Comparison of ENCODE assay signal across 34 cellular contexts in the genomic region with DNA sequence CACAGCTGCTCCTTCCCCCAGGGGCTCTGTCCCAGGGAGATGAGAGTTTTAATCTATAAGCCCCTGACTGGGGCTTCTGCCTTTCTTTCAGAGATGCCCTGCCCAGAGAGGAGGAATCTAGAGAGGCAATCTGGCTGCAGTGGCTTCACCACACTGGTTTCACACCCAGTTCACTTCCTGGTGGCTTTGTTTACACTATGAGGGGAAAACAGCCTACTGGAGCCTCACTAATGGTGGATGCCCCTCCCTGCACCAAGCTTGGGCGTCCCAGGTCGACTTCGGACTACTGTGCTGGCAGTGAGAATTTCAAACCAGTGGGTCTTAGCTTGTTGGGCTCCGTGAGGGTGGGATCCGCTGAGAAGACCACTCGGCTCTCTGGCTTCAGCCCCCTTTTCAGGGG. TPM values are rescaled to one million over a fixed set of nuclear protein-coding genes. Genes with fewer than 3 reads are reported as not detected.
"Had no signal": no experiment of that assay in that cellular context is flagged by ENCODE, and none has a peak within 500 bp of the region (broad histone marks: within the 10 kb centered on the region; RNA-seq: fewer than 3 reads in every experiment).

No MANE protein-coding gene starts in this region.

- H3K4me3 Mint-ChIP-seq: immature natural killer cell; mesothelial cell of epicardium; naive thymus-derived CD4-positive, alpha-beta T cell; natural killer cell treated with Interleukin-12 subunit alpha and Interleukin-12 subunit beta and Interleukin-15 and Interleukin-18, amount 100 ng/mL, for 72 hours; stimulated activated naive B cell treated with anti-CD40 and anti-IgM and Interleukin-4, amounts not matched to agents 10 μg/mL and 1 μg/mL and 100 μg/mL, for 72 hours had no signal

- H3K27me3 Mint-ChIP-seq: progenitor cell of endocrine pancreas had no signal

- H3K4me1 ChIP-seq: heart left ventricle, left ventricle myocardium inferior, stomach, testis, thyroid gland, transverse colon, upper lobe of right lung had no signal

- H3K36me3 Mint-ChIP-seq: immature natural killer cell; mesothelial cell of epicardium; stimulated activated naive B cell treated with anti-CD40 and anti-IgM and Interleukin-4, amounts not matched to agents 10 μg/mL and 1 μg/mL and 100 μg/mL, for 72 hours had no signal

- H3K36me3 ChIP-seq: heart left ventricle, left ventricle myocardium inferior, ovary, stomach, thyroid gland, transverse colon, upper lobe of right lung had no signal

- H3K4me3 ChIP-seq: heart left ventricle, left ventricle myocardium inferior, lung, ovary, stomach, testis, thyroid gland, transverse colon, upper lobe of right lung had no signal

- H3K27ac Mint-ChIP-seq: immature natural killer cell; mesothelial cell of epicardium; naive thymus-derived CD4-positive, alpha-beta T cell; natural killer cell treated with Interleukin-12 subunit alpha and Interleukin-12 subunit beta and Interleukin-15 and Interleukin-18, amount 100 ng/mL, for 72 hours; progenitor cell of endocrine pancreas; stimulated activated naive B cell treated with anti-CD40 and anti-IgM and Interleukin-4, amounts not matched to agents 10 μg/mL and 1 μg/mL and 100 μg/mL, for 72 hours had no signal

- DNase-seq: heart left ventricle; hypothalamus; immature natural killer cell; kidney; left ventricle myocardium inferior; mesendoderm; naive thymus-derived CD4-positive, alpha-beta T cell; ovary; retina; stimulated activated CD4-positive, alpha-beta T cell treated with anti-CD3 and anti-CD28 coated beads, Interleukin-12 subunit alpha, Interleukin-12 subunit beta, amount 100 ng/mL, for 4 hours; stimulated activated CD4-positive, alpha-beta T cell treated with anti-CD3 and anti-CD28 coated beads, Interleukin-15, amount 100 ng/mL, for 24 hours; stimulated activated CD4-positive, alpha-beta T cell treated with anti-CD3 and anti-CD28 coated beads, Interleukin-2, amount 100 ng/mL, for 24 hours; stimulated activated CD4-positive, alpha-beta T cell treated with anti-CD3 and anti-CD28 coated beads, Interleukin-4, amount 100 ng/mL, for 1 hour; stimulated activated naive B cell treated with anti-CD40 and anti-IgM and Interleukin-4, amounts not matched to agents 10 μg/mL and 1 μg/mL and 100 μg/mL, for 72 hours; stimulated activated naive CD8-positive, alpha-beta T cell treated with anti-CD3 and anti-CD28 coated beads, Interleukin-15, Interleukin-2, amounts not matched to agents 100 U/mL and 50 U/mL, for 24 hours; stomach; testis; thyroid gland; transverse colon; upper lobe of right lung had no signal

- ATAC-seq: heart left ventricle; naive thymus-derived CD4-positive, alpha-beta T cell; natural killer cell treated with Interleukin-12 subunit alpha and Interleukin-12 subunit beta and Interleukin-15 and Interleukin-18, amount 100 ng/mL, for 72 hours; right cardiac atrium; stimulated activated naive B cell treated with anti-CD40 and anti-IgM and Interleukin-4, amounts not matched to agents 10 μg/mL and 1 μg/mL and 100 μg/mL, for 72 hours; stimulated activated naive CD8-positive, alpha-beta T cell treated with anti-CD3 and anti-CD28 coated beads, Interleukin-15, Interleukin-2, amounts not matched to agents 100 U/mL and 50 U/mL, for 24 hours; upper lobe of right lung had no signal

- H3K27me3 ChIP-seq: heart left ventricle, ovary, stomach, testis, thyroid gland, transverse colon, upper lobe of right lung had no signal

- FAIRE-seq: islet of Langerhans, kidney, urothelium cell line had no signal

- H3K9me3 ChIP-seq: ovary, stomach, testis, thyroid gland, transverse colon, upper lobe of right lung had no signal

- H3K4me1 Mint-ChIP-seq: immature natural killer cell; mesothelial cell of epicardium; naive thymus-derived CD4-positive, alpha-beta T cell; stimulated activated naive B cell treated with anti-CD40 and anti-IgM and Interleukin-4, amounts not matched to agents 10 μg/mL and 1 μg/mL and 100 μg/mL, for 72 hours had no signal

- H3K27ac ChIP-seq: heart left ventricle, left ventricle myocardium inferior, ovary, stomach, testis, thyroid gland, transverse colon, upper lobe of right lung had no signal

RNA-seq across cellular contexts. Expression of a gene that starts 21.5 kb away (rescaled TPM):
- total RNA-seq: left ventricle myocardium inferior; lower leg skin; naive thymus-derived CD4-positive, alpha-beta T cell; natural killer cell treated with Interleukin-12 subunit alpha and Interleukin-12 subunit beta and Interleukin-15 and Interleukin-18, amount 100 ng/mL, for 72 hours; omental fat pad; thyroid gland had no signal
- polyA plus RNA-seq: immature natural killer cell; naive thymus-derived CD4-positive, alpha-beta T cell; neural cell had no signal

RNA-seq across cellular contexts. Expression of a gene that starts 23.9 kb away (rescaled TPM):
- total RNA-seq: heart left ventricle; left ventricle myocardium inferior; mesothelial cell of epicardium; mononuclear cell; myocyte; naive thymus-derived CD4-positive, alpha-beta T cell; natural killer cell treated with Interleukin-12 subunit alpha and Interleukin-12 subunit beta and Interleukin-15 and Interleukin-18, amount 100 ng/mL, for 72 hours; omental fat pad; progenitor cell of endocrine pancreas; pulmonary artery endothelial cell; right cardiac atrium; skeletal muscle tissue; testis; upper lobe of right lung had no signal
- polyA plus RNA-seq: heart left ventricle; immature natural killer cell; naive thymus-derived CD4-positive, alpha-beta T cell; neural cell; right cardiac atrium had no signal

RNA-seq across cellular contexts. Expression of a gene that starts 39.1 kb away (rescaled TPM):
- total RNA-seq: heart left ventricle; kidney; left ventricle myocardium inferior; lower leg skin; mesothelial cell of epicardium; myocyte; naive thymus-derived CD4-positive, alpha-beta T cell; natural killer cell treated with Interleukin-12 subunit alpha and Interleukin-12 subunit beta and Interleukin-15 and Interleukin-18, amount 100 ng/mL, for 72 hours; omental fat pad; progenitor cell of endocrine pancreas; right cardiac atrium; skeletal muscle tissue; thyroid gland had no signal
- polyA plus RNA-seq: heart left ventricle; immature natural killer cell; naive thymus-derived CD4-positive, alpha-beta T cell; neural cell; right cardiac atrium had no signal

RNA-seq across cellular contexts. Expression of a gene that starts 55.3 kb away (rescaled TPM):
- total RNA-seq: kidney; left ventricle myocardium inferior; mesothelial cell of epicardium; mononuclear cell; myocyte; naive thymus-derived CD4-positive, alpha-beta T cell; natural killer cell treated with Interleukin-12 subunit alpha and Interleukin-12 subunit beta and Interleukin-15 and Interleukin-18, amount 100 ng/mL, for 72 hours; ovary; progenitor cell of endocrine pancreas; pulmonary artery endothelial cell; right cardiac atrium; skeletal muscle tissue; stomach; thyroid gland had no signal
- polyA plus RNA-seq: heart left ventricle; immature natural killer cell; naive thymus-derived CD4-positive, alpha-beta T cell; neural cell; ovary; right cardiac atrium had no signal
